1 cellular context compared by ENCODE assay signal in the genomic region with DNA sequence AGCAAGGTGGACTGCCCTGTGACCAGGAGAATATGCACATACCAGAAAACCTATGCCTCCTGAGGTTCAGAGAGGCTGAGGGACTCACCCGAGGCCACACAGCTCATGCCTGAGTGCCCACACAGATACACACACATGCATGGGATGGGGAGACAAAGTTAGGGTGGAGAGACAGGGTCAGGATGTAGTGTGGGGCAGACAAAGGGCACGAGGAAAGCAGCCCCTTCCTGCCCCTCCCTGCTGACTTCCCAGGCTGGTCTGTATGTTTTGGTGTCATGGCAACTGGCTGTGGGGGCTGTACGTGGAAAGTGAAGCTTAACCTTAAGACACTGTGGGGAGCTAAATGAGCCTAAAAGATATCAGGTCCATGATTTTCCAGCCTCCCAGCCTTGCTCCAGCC.
TF ChIP-seq lines count a peak whose summit lies in the region.

No MANE protein-coding gene starts in this region.

TF ChIP-seq in endothelial cell of umbilical vein, 7 proteins besides CTCF, POLR2A, EP300 and RAD21:
- TF ChIP-seq JUN (IDR thresholded peaks at IDR 0.05; ENCODE audit: borderline replicate concordance, insufficient read depth, insufficient read length, low read depth) (no peak), FOS (IDR thresholded peaks at IDR 0.05; ENCODE audit: borderline replicate concordance, insufficient read depth, low read length) (no peak), MAX (IDR thresholded peaks at IDR 0.05; ENCODE audit: insufficient read depth, insufficient read length) (peak; percentile 42), EZH2 (IDR thresholded peaks at IDR 0.05; ENCODE audit: borderline replicate concordance, low read depth, low read length, severe bottlenecking) (no peak), MYC (IDR thresholded peaks at IDR 0.05; ENCODE audit: low read depth, low read length) (no peak)
